In the genomic region with DNA sequence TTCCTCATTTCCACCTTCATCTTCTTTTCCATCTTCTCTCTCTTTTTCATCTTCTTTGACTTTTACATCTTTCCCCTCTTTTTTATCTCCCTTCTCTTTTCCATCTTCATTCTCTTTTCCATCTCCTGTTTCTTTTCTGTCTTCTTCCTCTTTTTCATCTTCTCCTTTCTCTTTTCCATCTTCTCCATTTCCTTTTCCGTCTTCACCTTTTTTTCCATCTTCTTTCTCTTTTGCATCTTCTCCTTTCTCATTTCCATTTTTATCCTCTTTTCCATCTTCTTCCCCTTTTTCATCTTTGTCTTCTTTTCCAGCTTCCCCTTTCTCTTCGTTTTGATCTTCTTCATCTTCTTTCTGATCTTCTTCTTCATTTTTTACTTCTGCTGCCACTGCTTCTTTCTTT, we compare ENCODE assay signal across 24 cellular contexts.
"Had no signal": no experiment of that assay in that cellular context is flagged by ENCODE, and none has a peak within 500 bp of the region (broad histone marks: within the 10 kb centered on the region; RNA-seq: fewer than 3 reads in every experiment).

No MANE protein-coding gene starts in this region.

- ATAC-seq: Panc1, T-cell had no signal

- H3K27ac ChIP-seq: HL-60, RWPE1 had no signal

- H3K9ac ChIP-seq: SK-N-SH had no signal

- H3K27ac Mint-ChIP-seq: IgD-negative memory B cell, T-cell had no signal

- H3K36me3 Mint-ChIP-seq: IgD-negative memory B cell had no signal

- H3K27me3 Mint-ChIP-seq: IgD-negative memory B cell had no signal

- H3K4me3 Mint-ChIP-seq: IgD-negative memory B cell, T-cell had no signal

- DNase-seq: KBM-7, MV-4-11, NCI-H1048, NCI-H1105, NCI-H1417, NCI-H1436 treated with DMSO at 0.1 percent for 48 hours, NCI-H1694, NCI-H187 treated with DMSO at 0.1 percent for 48 hours, NCI-H2029 treated with DMSO at 0.1 percent for 48 hours, NCI-H2171 treated with DMSO at 0.1 percent for 48 hours, NCI-H345, NCI-H446 treated with DMSO at 0.1 percent for 48 hours, NCI-H524, NCI-H69, NCI-H774, SHP77, SK-N-SH, SW 1271, T-cell had no signal

- H3K9me3 Mint-ChIP-seq: IgD-negative memory B cell, T-cell had no signal

- FAIRE-seq: HTR-8/SVneo had no signal

- H3K9me3 ChIP-seq: SK-N-SH had no signal

- H3K4me2 ChIP-seq: SK-N-SH had no signal
